Comparison of ENCODE assay signal across 8 cellular contexts in the genomic region with DNA sequence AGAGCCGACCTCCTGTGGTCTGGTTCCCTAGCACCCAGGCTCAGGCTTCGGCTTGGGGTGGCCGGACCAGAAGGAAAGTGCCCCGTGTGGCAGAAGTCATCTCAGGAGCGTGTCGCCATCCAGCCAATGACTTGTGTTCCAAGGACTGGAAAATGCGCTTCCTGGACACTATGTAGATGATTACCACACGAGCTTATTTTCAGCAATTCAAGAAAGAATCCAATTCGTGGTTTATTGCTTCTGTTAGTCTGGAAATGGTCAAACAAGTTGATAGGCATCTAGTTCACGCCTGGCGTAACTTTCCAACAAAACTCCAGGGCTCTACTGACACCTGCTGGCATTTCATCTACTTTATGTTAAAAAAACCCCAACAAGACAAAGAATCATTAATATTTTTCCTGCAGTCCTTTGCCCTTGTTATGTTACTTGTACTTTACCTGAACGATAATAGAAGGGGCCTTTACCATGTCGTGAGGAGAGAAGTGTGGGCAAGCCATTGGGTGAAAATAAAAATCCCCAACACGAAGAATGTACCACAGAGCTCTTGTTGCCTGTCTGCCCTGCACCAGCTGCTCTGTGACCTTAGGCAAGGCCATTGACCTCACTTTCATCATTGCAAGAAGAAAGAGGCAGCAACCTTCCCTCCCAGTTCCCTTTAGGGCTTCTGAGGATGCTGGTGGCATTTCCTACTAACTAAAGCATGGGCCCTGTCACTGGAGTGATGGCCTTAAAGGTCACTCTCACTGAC.
A peak's percentile ranks its signal among the peaks of the same experiment; 100 is the strongest.
DNase-seq lines count a peak whose midpoint lies in the region; ATAC-seq and TF ChIP-seq lines count a peak whose summit lies in the region.

No MANE protein-coding gene starts in this region.

- DNase-seq in NCI-H510A treated with DMSO at 0.1 percent for 48 hours (lab: John Stamatoyannopoulos, UW) (peak; percentile 59), NCI-H510A (lab: John Stamatoyannopoulos, UW) (no peak), NCI-H2196 treated with DMSO at 0.1 percent for 48 hours (lab: John Stamatoyannopoulos, UW; ENCODE audit: unreplicated experiment) (peak; percentile 12), breast epithelium (ENCODE audit: low spot score in 2 of 2) (no peak), left kidney (ENCODE audit: low read depth, low spot score) (peak; percentile 83), upper lobe of right lung (no peak)

- H3K4me3 ChIP-seq in breast epithelium, result no peak overlapping the region
- no peak overlapping the region for H3K4me3 ChIP-seq in upper lobe of right lung

- H3K9me3 ChIP-seq in breast epithelium, result no peaks in the 10 kb centered on the region
- no peaks in the 10 kb centered on the region for H3K9me3 ChIP-seq in upper lobe of right lung

- H3K4me1 ChIP-seq in breast epithelium (no peaks in the 10 kb centered on the region), upper lobe of right lung (no peaks in the 10 kb centered on the region)

- ATAC-seq in upper lobe of right lung, result peak; percentile 58
- no peak for ATAC-seq in HG02885 (IDR thresholded peaks at IDR 0.05; ENCODE audit: poor library complexity, unreplicated experiment)
- ATAC-seq in HG03469 (IDR thresholded peaks at IDR 0.05; ENCODE audit: unreplicated experiment), result no peak

- TF ChIP-seq POLR2A in breast epithelium (IDR thresholded peaks at IDR 0.05), result no peak

- no peak overlapping the region for H3K27ac ChIP-seq in breast epithelium
- H3K27ac ChIP-seq in upper lobe of right lung, result no peak overlapping the region

- TF ChIP-seq CTCF in breast epithelium (IDR thresholded peaks at IDR 0.05) (peak in 2 of 3 donors; percentile 51 to 67), upper lobe of right lung (IDR thresholded peaks at IDR 0.05) (peak; percentile 51)

- intact Hi-C loops in breast epithelium (cut with DNase I; ENCODE audit: low total_unique reads), result loop anchor here (10.0 kb wide), 1 partner anchor 585 kb away; no protein-coding TSS in a partner anchor
- intact Hi-C loops in upper lobe of right lung (cut with DNase I), result loop anchor here (10.0 kb wide), 2 partner anchors 505 to 585 kb away; no protein-coding TSS in a partner anchor

- no peaks in the 10 kb centered on the region for H3K36me3 ChIP-seq in breast epithelium
- no peaks in the 10 kb centered on the region for H3K36me3 ChIP-seq in upper lobe of right lung

- H3K27me3 ChIP-seq in breast epithelium (no peaks in the 10 kb centered on the region), upper lobe of right lung (no peaks in the 10 kb centered on the region)

Comparison
In these comparisons a context has a peak if more than half of its experiments do, and no peak if none do; other contexts are left out.
1. DNase-seq: peak in NCI-H510A treated with DMSO at 0.1 percent for 48 hours (single experiment), NCI-H2196 treated with DMSO at 0.1 percent for 48 hours (single experiment) and left kidney (single experiment); none in NCI-H510A (single experiment), breast epithelium (0 of 2) and upper lobe of right lung (single experiment).